8 cellular contexts compared by ENCODE assay signal in genomic region chr11:8717876-8718753, GRCh38. TPM values are rescaled to one million over a fixed set of nuclear protein-coding genes. Genes with fewer than 3 reads are reported as not detected.
DNase-seq lines count a peak whose midpoint lies in the region; ATAC-seq and TF ChIP-seq lines count a peak whose summit lies in the region.

No MANE protein-coding gene starts in this region.

- H3K4me3 Mint-ChIP-seq in progenitor cell of endocrine pancreas (ENCODE audit: low read depth) (no peak overlapping the region), T-helper 17 cell (no peak overlapping the region)
- no peak overlapping the region for H3K4me3 Mint-ChIP-seq in activated T-cell treated with anti-CD3 and anti-CD28 coated beads, Interleukin-2, amount 50 U/mL, for 4 hours
- no peak overlapping the region for H3K4me3 Mint-ChIP-seq in activated CD4-positive, alpha-beta memory T cell treated with anti-CD3 and anti-CD28 coated beads, Interleukin-2, amount 10 ng/mL, durations not matched to agents 7 days and 5 days

- H3K4me3 ChIP-seq in fibroblast of lung (replicated peaks in 1 of 4; ENCODE audit: control extremely low read depth in 1 of 4, insufficient read depth in 1 of 4, low read depth in 3 of 4, low read length in 4 of 4): peak overlapping the region in 3 of 4 experiments; percentile 20 to 34 (median 21)

- H3K27me3 ChIP-seq in fibroblast of lung (ENCODE audit: control insufficient read depth, insufficient read depth, low read length): no peaks in the 10 kb centered on the region

- peaks cover 61% of the 10 kb centered on the region for H3K4me1 ChIP-seq in fibroblast of lung (ENCODE audit: control insufficient read depth, extremely low read depth, insufficient read depth, low read length)

- H3K79me2 ChIP-seq in fibroblast of lung (ENCODE audit: control insufficient read depth, insufficient read depth, low read length): no peaks in the 10 kb centered on the region

- H3K9me3 Mint-ChIP-seq in progenitor cell of endocrine pancreas (ENCODE audit: low read depth): no peaks in the 10 kb centered on the region
- H3K9me3 Mint-ChIP-seq in activated T-cell treated with anti-CD3 and anti-CD28 coated beads, Interleukin-2, amount 50 U/mL, for 4 hours: no peaks in the 10 kb centered on the region
- no peaks in the 10 kb centered on the region for H3K9me3 Mint-ChIP-seq in activated CD4-positive, alpha-beta memory T cell treated with anti-CD3 and anti-CD28 coated beads, Interleukin-2, amount 10 ng/mL, durations not matched to agents 7 days and 5 days

- DNase-seq in fibroblast of lung (ENCODE audit: low read depth in 2 of 2): peak; percentile 94 to 95
- DNase-seq in progenitor cell of endocrine pancreas (ENCODE audit: low spot score, unreplicated experiment): no peak
- DNase-seq in activated T-cell treated with anti-CD3 and anti-CD28 coated beads, Interleukin-2, amount 50 U/mL, for 4 hours: no peak
- no peak for DNase-seq in T-helper 17 cell
- no peak for DNase-seq in NCI-H345 treated with DMSO at 0.1 percent for 48 hours (lab: John Stamatoyannopoulos, UW; ENCODE audit: unreplicated experiment)
- DNase-seq in activated CD4-positive, alpha-beta memory T cell treated with anti-CD3 and anti-CD28 coated beads, Interleukin-2, amount 10 ng/mL, durations not matched to agents 7 days and 5 days: no peak

- H3K27ac ChIP-seq in fibroblast of lung (ENCODE audit: insufficient read depth, low read length): peak overlapping the region; percentile 95

- H4K20me1 ChIP-seq in fibroblast of lung (ENCODE audit: control insufficient read depth, extremely low read depth, insufficient read depth, low read length): no peaks in the 10 kb centered on the region

- CTCF ChIA-PET in activated CD4-positive, alpha-beta memory T cell treated with anti-CD3 and anti-CD28 coated beads, Interleukin-2, amount 10 ng/mL, durations not matched to agents 7 days and 5 days (lab: Charles Lee): no interaction called here

- peaks cover 8% of the 10 kb centered on the region for H3K36me3 ChIP-seq in fibroblast of lung (ENCODE audit: control insufficient read depth, insufficient read depth, low read length)

- TF ChIP-seq CTCF in fibroblast of lung (conservative IDR thresholded peaks at IDR 0.05 in 1 of 2, IDR thresholded peaks at IDR 0.05 in 1 of 2; ENCODE audit: low read depth in 1 of 2, low read length in 2 of 2): no peak
- TF ChIP-seq CTCF in progenitor cell of endocrine pancreas (IDR thresholded peaks at IDR 0.05; ENCODE audit: unreplicated experiment): no peak

- H2AFZ ChIP-seq in fibroblast of lung (ENCODE audit: low read length): no peak overlapping the region

- H3K36me3 Mint-ChIP-seq in progenitor cell of endocrine pancreas (ENCODE audit: insufficient read depth) (peaks cover 20% of the 10 kb centered on the region), T-helper 17 cell (ENCODE audit: low read depth) (no peaks in the 10 kb centered on the region)
- H3K36me3 Mint-ChIP-seq in activated T-cell treated with anti-CD3 and anti-CD28 coated beads, Interleukin-2, amount 50 U/mL, for 4 hours (ENCODE audit: insufficient read depth): no peaks in the 10 kb centered on the region
- H3K36me3 Mint-ChIP-seq in activated CD4-positive, alpha-beta memory T cell treated with anti-CD3 and anti-CD28 coated beads, Interleukin-2, amount 10 ng/mL, durations not matched to agents 7 days and 5 days (ENCODE audit: low read depth): no peaks in the 10 kb centered on the region

- peak overlapping the region; percentile 49 for H3K9ac ChIP-seq in fibroblast of lung (ENCODE audit: insufficient read depth, low read length)

- peak; percentile 50 for ATAC-seq in GM18867 (IDR thresholded peaks at IDR 0.05; ENCODE audit: unreplicated experiment)
- no peak for ATAC-seq in activated T-cell treated with anti-CD3 and anti-CD28 coated beads, Interleukin-2, amount 50 U/mL, for 4 hours
- no peak for ATAC-seq in T-helper 17 cell

- H3K27me3 Mint-ChIP-seq in progenitor cell of endocrine pancreas (no peaks in the 10 kb centered on the region), T-helper 17 cell (peaks cover 33% of the 10 kb centered on the region)
- peaks cover 4% of the 10 kb centered on the region for H3K27me3 Mint-ChIP-seq in activated T-cell treated with anti-CD3 and anti-CD28 coated beads, Interleukin-2, amount 50 U/mL, for 4 hours (ENCODE audit: low read depth)
- peaks cover 4% of the 10 kb centered on the region for H3K27me3 Mint-ChIP-seq in activated CD4-positive, alpha-beta memory T cell treated with anti-CD3 and anti-CD28 coated beads, Interleukin-2, amount 10 ng/mL, durations not matched to agents 7 days and 5 days

- peak overlapping the region; percentile 73 for H3K4me2 ChIP-seq in fibroblast of lung (ENCODE audit: extremely low read depth, insufficient read depth, low read length)

- H3K27ac Mint-ChIP-seq in progenitor cell of endocrine pancreas: peak overlapping the region; percentile 81
- no peak overlapping the region for H3K27ac Mint-ChIP-seq in T-helper 17 cell
- H3K27ac Mint-ChIP-seq in activated CD4-positive, alpha-beta memory T cell treated with anti-CD3 and anti-CD28 coated beads, Interleukin-2, amount 10 ng/mL, durations not matched to agents 7 days and 5 days: no peak overlapping the region

- POLR2A ChIA-PET in activated CD4-positive, alpha-beta memory T cell treated with anti-CD3 and anti-CD28 coated beads, Interleukin-2, amount 10 ng/mL, durations not matched to agents 7 days and 5 days (lab: Charles Lee): interaction anchor here (1.0 kb wide), 1 partner anchor 36 kb away, joined by 3 read pairs; the partner anchor contains the start of genes RPL27A and TRIM66

- no peaks in the 10 kb centered on the region for H3K9me3 ChIP-seq in fibroblast of lung (ENCODE audit: control insufficient read depth, insufficient read depth, low read depth, low read length)
- H3K9me3 ChIP-seq in T-helper 17 cell (ENCODE audit: control insufficient read depth, low read length, poor library complexity, severe bottlenecking): no peaks in the 10 kb centered on the region

- H3K4me1 Mint-ChIP-seq in progenitor cell of endocrine pancreas (ENCODE audit: low read depth): peaks cover 31% of the 10 kb centered on the region
- peaks cover 4% of the 10 kb centered on the region for H3K4me1 Mint-ChIP-seq in activated T-cell treated with anti-CD3 and anti-CD28 coated beads, Interleukin-2, amount 50 U/mL, for 4 hours (ENCODE audit: low read depth)
- H3K4me1 Mint-ChIP-seq in T-helper 17 cell: peaks cover 4% of the 10 kb centered on the region
- no peaks in the 10 kb centered on the region for H3K4me1 Mint-ChIP-seq in activated CD4-positive, alpha-beta memory T cell treated with anti-CD3 and anti-CD28 coated beads, Interleukin-2, amount 10 ng/mL, durations not matched to agents 7 days and 5 days

TF ChIP-seq in PFSK-1, 5 proteins besides CTCF, POLR2A, EP300 and RAD21 (continues in another document):
- TF ChIP-seq POLR2AphosphoS5 (IDR thresholded peaks at IDR 0.05; ENCODE audit: low read depth, low read length) (no peak), TAF1 (IDR thresholded peaks at IDR 0.05; ENCODE audit: borderline replicate concordance, insufficient read depth, low read length) (peak; percentile 61; the same call in 1 of the 2 replicates), SIN3A (IDR thresholded peaks at IDR 0.05; ENCODE audit: borderline replicate concordance, insufficient read depth, low read length) (no peak), FOXP2 (optimal IDR thresholded peaks at IDR 0.05; ENCODE audit: borderline replicate concordance, extremely low read depth, extremely low read length, insufficient read depth) (no peak)

RNA-seq across cellular contexts. Expression of gene RPL27A, which starts 35.5 kb away (rescaled TPM):
- 2,858 TPM for polyA plus RNA-seq in PFSK-1 (2012; ENCODE audit: insufficient read length, low read depth)
- total RNA-seq in fibroblast of lung: 1,035 and 1,237 TPM in 2 replicates
- 874 and 1,114 TPM in 2 replicates for polyA plus RNA-seq in fibroblast of lung
- 1,974 and 2,490 TPM in 2 replicates for polyA plus RNA-seq in fibroblast of lung (2012)
- polyA minus RNA-seq in fibroblast of lung (ENCODE audit: low replicate concordance): 125 and 220 TPM in 2 replicates
- total RNA-seq in progenitor cell of endocrine pancreas: 731 and 748 TPM in 2 replicates
- total RNA-seq in activated T-cell treated with anti-CD3 and anti-CD28 coated beads, Interleukin-2, amount 50 U/mL, for 4 hours: 1,000 to 10,000 TPM; 1,340 to 1,866 (median 1,663) TPM
- total RNA-seq in T-helper 17 cell: 1,000 to 10,000 TPM; 1,682 to 1,804 TPM
- total RNA-seq in activated CD4-positive, alpha-beta memory T cell treated with anti-CD3 and anti-CD28 coated beads, Interleukin-2, amount 10 ng/mL, durations not matched to agents 7 days and 5 days: 100 to 1,000 TPM; 817 to 856 TPM

RNA-seq across cellular contexts. Expression of gene TRIM66, which starts 35.6 kb away (rescaled TPM):
- 10.7 TPM for polyA plus RNA-seq in PFSK-1 (2012; ENCODE audit: insufficient read length, low read depth)
- total RNA-seq in fibroblast of lung (5.6 and 13.7 TPM in 2 replicates), progenitor cell of endocrine pancreas (9.2 and 9.4 TPM in 2 replicates), T-helper 17 cell (10 to 100 TPM; 20.0 to 23.5 TPM)
- 2.5 and 3.9 TPM in 2 replicates for polyA plus RNA-seq in fibroblast of lung
- polyA plus RNA-seq in fibroblast of lung (2012): 1.5 and 1.6 TPM in 2 replicates
- polyA minus RNA-seq in fibroblast of lung (ENCODE audit: low replicate concordance): 2.0 and 2.7 TPM in 2 replicates
- total RNA-seq in activated T-cell treated with anti-CD3 and anti-CD28 coated beads, Interleukin-2, amount 50 U/mL, for 4 hours: 1 to 10 TPM; 4.0 to 8.3 (median 6.7) TPM
- total RNA-seq in activated CD4-positive, alpha-beta memory T cell treated with anti-CD3 and anti-CD28 coated beads, Interleukin-2, amount 10 ng/mL, durations not matched to agents 7 days and 5 days: 10 to 100 TPM; 17.8 to 22.4 TPM

Comparison
In these comparisons a context has a peak if more than half of its experiments do, and no peak if none do; other contexts are left out.
1. DNase-seq: peak in fibroblast of lung (2 of 2); none in progenitor cell of endocrine pancreas (single experiment), activated T-cell treated with anti-CD3 and anti-CD28 coated beads, Interleukin-2, amount 50 U/mL, for 4 hours (single experiment), T-helper 17 cell (0 of 3), NCI-H345 treated with DMSO at 0.1 percent for 48 hours (single experiment) and activated CD4-positive, alpha-beta memory T cell treated with anti-CD3 and anti-CD28 coated beads, Interleukin-2, amount 10 ng/mL, durations not matched to agents 7 days and 5 days (single experiment).